ENCODE assay signal across 8 cellular contexts in genomic region chr9:107490606-107490970, GRCh38. TPM values are rescaled to one million over a fixed set of nuclear protein-coding genes. Genes with fewer than 3 reads are reported as not detected.
DNase-seq lines count a peak whose midpoint lies in the region; ATAC-seq and TF ChIP-seq lines count a peak whose summit lies in the region.
"Not testable (repeated sequence)": the region's sequence is repeated elsewhere in the genome, so short reads cannot be mapped to it uniquely, and the experiment has no call there.

No MANE protein-coding gene starts in this region.

- POLR2A ChIA-PET in CD4-positive, alpha-beta T cell (lab: Charles Lee) = not testable (repeated sequence)

- peaks cover 12% of the 10 kb centered on the region for H3K4me1 ChIP-seq in NT2/D1 (ENCODE audit: insufficient read depth, insufficient read length)
- H3K4me1 ChIP-seq in lower lobe of right lung = peaks cover 28% of the 10 kb centered on the region
- H3K4me1 ChIP-seq in ovary (ENCODE audit: insufficient read depth) = not testable (repeated sequence)
- H3K4me1 ChIP-seq in thoracic aorta (ENCODE audit: control insufficient read depth in 1 of 2, low read depth in 2 of 2) = peaks cover 5 to 32% of the 10 kb centered on the region in 2 donors

- not testable (repeated sequence) for H3K36me3 Mint-ChIP-seq in CD4-positive, alpha-beta T cell (ENCODE audit: low read depth); activated T-cell treated with anti-CD3 and anti-CD28 coated beads, Interleukin-2, amount 50 U/mL, for 4 hours (ENCODE audit: insufficient read depth)

- DNase-seq in CD4-positive, alpha-beta T cell; NT2/D1 (ENCODE audit: low read depth, low spot score); activated T-cell treated with anti-CD3 and anti-CD28 coated beads, Interleukin-2, amount 50 U/mL, for 4 hours; choroid plexus epithelial cell (ENCODE audit: low read depth); thoracic aorta (ENCODE audit: low spot score): not testable (repeated sequence)
- DNase-seq in Right ventricle myocardium superior (peak; percentile 69), lower lobe of right lung (peak; percentile 54), ovary (peak; percentile 35 to 68 (median 60))

- peaks cover 77% of the 10 kb centered on the region for H3K27me3 ChIP-seq in CD4-positive, alpha-beta T cell (ENCODE audit: control insufficient read depth, insufficient read depth, low read length)
- H3K27me3 ChIP-seq in NT2/D1 (ENCODE audit: insufficient read depth, insufficient read length) = peaks cover 55% of the 10 kb centered on the region
- not testable (repeated sequence) for H3K27me3 ChIP-seq in lower lobe of right lung (ENCODE audit: low read depth); ovary; thoracic aorta (replicated peaks; ENCODE audit: insufficient read depth)

- H3K27ac Mint-ChIP-seq in CD4-positive, alpha-beta T cell = peak overlapping the region; percentile 15

- intact Hi-C loops in CD4-positive, alpha-beta T cell (cut with DNase I, micrococcal nuclease); lower lobe of right lung (cut with DNase I): not testable (repeated sequence)
- intact Hi-C loops in Right ventricle myocardium superior (cut with DNase I) (loop anchor here (10.0 kb wide), 1 partner anchor 84 kb away; no protein-coding TSS in a partner anchor), ovary (cut with DNase I) (loop anchor here in 1 of 4 donors (2.0 kb wide), 1 partner anchor 146 kb away; no protein-coding TSS in a partner anchor)

- CTCF ChIA-PET in CD4-positive, alpha-beta T cell (lab: Charles Lee) = not testable (repeated sequence)

- WGBS in ovary, 3 donors = 4 to 10% (median 7%) methylated on average over 23 of the region's 23 CpGs

- not testable (repeated sequence) for H3K9me3 ChIP-seq in CD4-positive, alpha-beta T cell (ENCODE audit: control insufficient read depth, low read length); NT2/D1 (ENCODE audit: insufficient read depth, low read length); lower lobe of right lung; ovary; thoracic aorta

- H3K27ac ChIP-seq in CD4-positive, alpha-beta T cell (ENCODE audit: low read depth, low read length) = not testable (repeated sequence)
- H3K27ac ChIP-seq in lower lobe of right lung (peak overlapping the region; percentile 92), ovary (peak overlapping the region; percentile 56 to 83), thoracic aorta (peak overlapping the region; percentile 95 to 97)

- TF ChIP-seq POLR2A in ovary (IDR thresholded peaks at IDR 0.05) = not testable (repeated sequence)

- not testable (repeated sequence) for ATAC-seq in CD4-positive, alpha-beta T cell (ENCODE audit: poor library complexity); activated T-cell treated with anti-CD3 and anti-CD28 coated beads, Interleukin-2, amount 50 U/mL, for 4 hours; lower lobe of right lung
- ATAC-seq in Right ventricle myocardium superior (ENCODE audit: poor library complexity) = peak; percentile 4
- peak; percentile 13 for ATAC-seq in thoracic aorta (ENCODE audit: insufficient number of reproducible peaks, low FRiP score, low read depth)

- peak overlapping the region; percentile 6 for H3K4me3 Mint-ChIP-seq in CD4-positive, alpha-beta T cell
- peak overlapping the region; percentile 62 for H3K4me3 Mint-ChIP-seq in activated T-cell treated with anti-CD3 and anti-CD28 coated beads, Interleukin-2, amount 50 U/mL, for 4 hours

- not testable (repeated sequence) for TF ChIP-seq EP300 in ovary (IDR thresholded peaks at IDR 0.05)

- H3K4me3 ChIP-seq in NT2/D1 (ENCODE audit: insufficient read length, low read depth) (peak overlapping the region; percentile 67), choroid plexus epithelial cell (ENCODE audit: low read depth, low read length) (peak overlapping the region; percentile 61), lower lobe of right lung (peak overlapping the region; percentile 67), ovary (peak overlapping the region; percentile 46), thoracic aorta (peak overlapping the region; percentile 96)

- peak overlapping the region; percentile 87 for H3K9ac ChIP-seq in NT2/D1 (ENCODE audit: insufficient read length, low read depth)

- H3K36me3 ChIP-seq in NT2/D1 (ENCODE audit: insufficient read depth, insufficient read length, low read length) (peaks cover 18% of the 10 kb centered on the region), lower lobe of right lung (peaks cover 15% of the 10 kb centered on the region)
- not testable (repeated sequence) for H3K36me3 ChIP-seq in ovary, thoracic aorta

- H3K27me3 Mint-ChIP-seq in CD4-positive, alpha-beta T cell = peaks cover 69% of the 10 kb centered on the region
- peaks cover 68% of the 10 kb centered on the region for H3K27me3 Mint-ChIP-seq in activated T-cell treated with anti-CD3 and anti-CD28 coated beads, Interleukin-2, amount 50 U/mL, for 4 hours (ENCODE audit: low read depth)

- H3K9me3 Mint-ChIP-seq in CD4-positive, alpha-beta T cell; activated T-cell treated with anti-CD3 and anti-CD28 coated beads, Interleukin-2, amount 50 U/mL, for 4 hours: not testable (repeated sequence)

- H3K4me1 Mint-ChIP-seq in CD4-positive, alpha-beta T cell (ENCODE audit: low read depth) = not testable (repeated sequence)
- peaks cover 14% of the 10 kb centered on the region for H3K4me1 Mint-ChIP-seq in activated T-cell treated with anti-CD3 and anti-CD28 coated beads, Interleukin-2, amount 50 U/mL, for 4 hours (ENCODE audit: low read depth)

- TF ChIP-seq CTCF in CD4-positive, alpha-beta T cell (IDR thresholded peaks at IDR 0.05); choroid plexus epithelial cell (conservative IDR thresholded peaks at IDR 0.05; ENCODE audit: low read depth, low read length); lower lobe of right lung (IDR thresholded peaks at IDR 0.05); ovary (IDR thresholded peaks at IDR 0.05); thoracic aorta (IDR thresholded peaks at IDR 0.05): not testable (repeated sequence)

RNA-seq across cellular contexts. Expression of gene KLF4, which starts 1.0 kb away (rescaled TPM):
- 10 to 100 TPM; 12.9 to 13.2 TPM for total RNA-seq in CD4-positive, alpha-beta T cell
- under 1 TPM; 0.35 to 0.56 (median 0.50) TPM for total RNA-seq in activated T-cell treated with anti-CD3 and anti-CD28 coated beads, Interleukin-2, amount 50 U/mL, for 4 hours
- total RNA-seq in Right ventricle myocardium superior = 32.4 TPM
- total RNA-seq in lower lobe of right lung = 107 TPM
- 100 to 1,000 TPM in 2 of 7 donors, 10 to 100 TPM in 5; 29.2 to 138 (median 71.2) TPM for total RNA-seq in ovary
- polyA plus RNA-seq in ovary = 10 to 100 TPM; 30.1 to 40.7 TPM
- total RNA-seq in thoracic aorta = 100 to 1,000 TPM in 1 of 2 donors, 10 to 100 TPM in 1; 70.6 to 213 TPM

Comparison
In these comparisons a context has a peak if more than half of its experiments do, and no peak if none do; other contexts are left out.
1. H3K4me3 ChIP-seq: peak in every context shown above with its lines; median percentile 96 in thoracic aorta; 67 in NT2/D1; 67 in lower lobe of right lung; 61 in choroid plexus epithelial cell; 46 in ovary.
2. RNA of gene KLF4, which starts 1.0 kb away (total RNA-seq): 70.6 to 213 TPM in thoracic aorta, 107 TPM in lower lobe of right lung (single experiment), 29.2 to 138 TPM in ovary, 32.4 TPM in Right ventricle myocardium superior (single experiment) and 12.9 to 13.2 TPM in CD4-positive, alpha-beta T cell; 0.35 to 0.56 TPM in activated T-cell treated with anti-CD3 and anti-CD28 coated beads, Interleukin-2, amount 50 U/mL, for 4 hours; every median in the first group is over 4 times any median in the second.